8 cellular contexts compared by ENCODE assay signal in the genomic region with DNA sequence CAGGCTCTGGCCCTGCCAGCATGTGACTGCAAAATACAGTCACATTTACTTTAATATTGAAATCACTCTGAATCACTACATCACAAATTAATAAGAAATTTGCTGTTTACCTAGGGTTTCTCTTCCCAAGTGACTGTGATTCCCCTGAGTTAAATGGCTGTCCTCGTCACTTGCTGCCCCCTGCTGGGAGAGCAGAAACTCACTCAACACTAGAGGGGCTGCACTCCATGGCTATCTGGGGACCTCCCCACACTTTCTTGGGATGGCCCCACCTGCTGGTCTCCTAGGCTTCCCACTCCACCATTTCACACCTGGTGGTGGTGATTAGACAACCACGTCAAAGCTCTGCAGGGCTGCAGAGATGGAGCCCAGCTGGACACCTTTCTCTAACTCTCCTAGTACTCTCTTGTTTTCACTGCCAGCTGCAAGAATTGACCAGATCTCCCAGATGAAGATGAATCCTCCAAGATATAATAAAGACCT.
DNase-seq lines count a peak whose midpoint lies in the region; ATAC-seq, FAIRE-seq and TF ChIP-seq lines count a peak whose summit lies in the region.

No MANE protein-coding gene starts in this region.

- peaks cover 20 to 29% of the 10 kb centered on the region in 2 donors for H3K4me1 Mint-ChIP-seq in effector memory CD8-positive, alpha-beta T cell (ENCODE audit: low read depth in 2 of 2)
- H3K4me1 Mint-ChIP-seq in progenitor cell of endocrine pancreas (ENCODE audit: low read depth): no peaks in the 10 kb centered on the region

- peaks cover 10% of the 10 kb centered on the region for H3K36me3 Mint-ChIP-seq in effector memory CD8-positive, alpha-beta T cell (ENCODE audit: insufficient read depth)
- no peaks in the 10 kb centered on the region for H3K36me3 Mint-ChIP-seq in progenitor cell of endocrine pancreas (ENCODE audit: insufficient read depth)

- peaks cover 3 to 10% of the 10 kb centered on the region in 2 donors for H3K9me3 Mint-ChIP-seq in effector memory CD8-positive, alpha-beta T cell
- H3K9me3 Mint-ChIP-seq in progenitor cell of endocrine pancreas (ENCODE audit: low read depth): peaks cover 3% of the 10 kb centered on the region

- peak overlapping the region; percentile 66 to 92 for H3K27ac Mint-ChIP-seq in effector memory CD8-positive, alpha-beta T cell
- peak overlapping the region; percentile 48 for H3K27ac Mint-ChIP-seq in progenitor cell of endocrine pancreas

- peak overlapping the region; percentile 80 to 89 for H3K4me3 Mint-ChIP-seq in effector memory CD8-positive, alpha-beta T cell
- no peak overlapping the region for H3K4me3 Mint-ChIP-seq in progenitor cell of endocrine pancreas (ENCODE audit: low read depth)

- DNase-seq in ACHN (peak; percentile 54), GM12892 (ENCODE audit: insufficient read length) (peak; percentile 37), NCI-H524 treated with DMSO at 0.1 percent for 48 hours (lab: John Stamatoyannopoulos, UW) (peak; percentile 43), progenitor cell of endocrine pancreas (ENCODE audit: low spot score, unreplicated experiment) (peak; percentile 39)
- DNase-seq in activated CD4-positive, alpha-beta T cell treated with anti-CD3 and anti-CD28 coated beads, Interleukin-2, amount 50 U/mL, for 4 hours: peak; percentile 80 to 81
- peak; percentile 55 to 64 (median 57) for DNase-seq in effector memory CD8-positive, alpha-beta T cell

- TF ChIP-seq CTCF in progenitor cell of endocrine pancreas (IDR thresholded peaks at IDR 0.05; ENCODE audit: unreplicated experiment): peak; percentile 77

- H3K27me3 Mint-ChIP-seq in effector memory CD8-positive, alpha-beta T cell: no peaks in the 10 kb centered on the region
- no peaks in the 10 kb centered on the region for H3K27me3 Mint-ChIP-seq in progenitor cell of endocrine pancreas

- no peak for TF ChIP-seq POLR2A in GM12892 (IDR thresholded peaks at IDR 0.05; ENCODE audit: low read depth, low read length)

- FAIRE-seq in GM12892 (lab: Jason Lieb, UNC): peak; percentile 87

- in situ Hi-C loops in ACHN (cut with HindIII; ENCODE audit: low pct_ligation_motif_present, low pct_unique_long_range_greater_than_20kb, low sequenced_read_pairs): no loop called here

- ATAC-seq in effector memory CD8-positive, alpha-beta T cell (replicated peaks): peak; percentile 65
- ATAC-seq in GM21528 (IDR thresholded peaks at IDR 0.05; ENCODE audit: low FRiP score, unreplicated experiment) (no peak), HG03175 (IDR thresholded peaks at IDR 0.05; ENCODE audit: unreplicated experiment) (no peak)
